Comparison of ENCODE assay signal across 16 cellular contexts in the genomic region with DNA sequence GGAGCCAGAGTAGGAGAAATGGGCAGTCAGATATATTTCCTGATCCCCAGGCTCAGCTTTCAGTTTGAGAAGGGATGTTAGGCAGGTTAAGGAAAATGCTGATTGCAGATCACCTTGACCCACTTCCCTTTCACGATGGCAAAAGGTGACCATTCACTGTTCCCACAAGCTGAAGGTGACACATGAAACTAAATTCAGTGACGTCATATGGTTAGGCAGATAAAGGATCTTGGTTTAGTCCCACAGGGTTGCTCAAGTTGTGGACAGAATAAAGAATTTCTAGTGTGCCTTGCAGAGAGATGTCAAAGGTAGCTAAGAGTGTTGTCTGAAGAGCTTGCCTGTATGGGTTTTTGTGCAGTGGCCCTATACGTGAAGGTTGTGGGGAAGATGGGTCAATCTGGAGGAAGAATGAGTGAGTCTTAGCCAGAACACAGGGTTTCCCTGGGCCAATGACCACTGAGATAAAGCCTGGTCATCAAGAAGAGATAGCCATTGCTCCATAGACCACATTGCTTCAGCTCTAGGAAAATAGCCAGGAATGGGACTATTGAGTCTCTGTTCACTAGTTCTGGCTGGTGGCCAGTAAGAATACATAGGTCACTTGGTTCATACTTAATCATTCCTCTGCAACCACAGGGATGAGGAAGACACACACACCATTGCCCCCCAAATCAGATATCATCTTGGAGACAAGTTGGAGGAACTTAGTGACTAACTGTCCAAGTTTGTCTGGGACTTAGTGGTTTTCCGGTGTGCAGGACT.
A peak's percentile ranks its signal among the peaks of the same experiment; 100 is the strongest.
DNase-seq lines count a peak whose midpoint lies in the region; ATAC-seq and TF ChIP-seq lines count a peak whose summit lies in the region.
"Had no signal": no experiment of that assay in that cellular context is flagged by ENCODE, and none has a peak within 500 bp of the region (broad histone marks: within the 10 kb centered on the region; RNA-seq: fewer than 3 reads in every experiment).

No MANE protein-coding gene starts in this region.

- no peaks in the 10 kb centered on the region for H3K4me1 Mint-ChIP-seq in CD8-positive, alpha-beta T cell (ENCODE audit: low read depth)
- H3K4me1 Mint-ChIP-seq: activated B cell treated with CpG ODN at 0.5 μM for 24 hours; activated naive CD4-positive, alpha-beta T cell treated with anti-CD3 and anti-CD28 coated beads, Interleukin-2, amount 50 U/mL, for 24 hours; stimulated activated naive CD8-positive, alpha-beta T cell treated with anti-CD3 and anti-CD28 coated beads, Interleukin-15, amount 100 ng/mL, for 72 hours had no signal

- TF ChIP-seq CTCF in HFF-Myc (IDR thresholded peaks at IDR 0.05; ENCODE audit: low read depth, low read length, missing control alignments) = no peak
- no peak for TF ChIP-seq CTCF in CD8-positive, alpha-beta T cell (IDR thresholded peaks at IDR 0.05)
- no peak for TF ChIP-seq CTCF in ascending aorta (IDR thresholded peaks at IDR 0.05)

- peak; percentile 42 for DNase-seq in HFF-Myc (ENCODE audit: extremely low read depth, low read depth)
- peak; percentile 9 for DNase-seq in astrocyte of the hippocampus (ENCODE audit: low read depth, low spot score)
- peak; percentile 83 for DNase-seq in iris pigment epithelial cell (ENCODE audit: low read depth)
- DNase-seq in stimulated activated CD4-positive, alpha-beta T cell treated with anti-CD3 and anti-CD28 coated beads, Interleukin-15, amount 100 ng/mL, for 24 hours = no peak
- no peak for DNase-seq in activated CD8-positive, alpha-beta memory T cell treated with anti-CD3 and anti-CD28 coated beads for 24 hours
- DNase-seq in CD8-positive, alpha-beta T cell = no peak
- DNase-seq in ascending aorta (ENCODE audit: low spot score in 2 of 2) = no peak
- DNase-seq: activated B cell treated with CpG ODN at 0.5 μM for 24 hours; NCI-H1105 treated with DMSO at 0.1 percent for 48 hours; NCI-H446 treated with DMSO at 0.1 percent for 48 hours; occipital lobe; stimulated activated naive CD8-positive, alpha-beta T cell treated with anti-CD3 and anti-CD28 coated beads, Interleukin-15, amount 100 ng/mL, for 72 hours had no signal

- H3K36me3 ChIP-seq in ACC112 (ENCODE audit: insufficient read depth, low read length) = no peaks in the 10 kb centered on the region
- no peaks in the 10 kb centered on the region for H3K36me3 ChIP-seq in CD8-positive, alpha-beta T cell (ENCODE audit: insufficient read depth, low read length)
- H3K36me3 ChIP-seq in ascending aorta = no peaks in the 10 kb centered on the region

- no peak overlapping the region for H3K27ac Mint-ChIP-seq in CD8-positive, alpha-beta T cell
- H3K27ac Mint-ChIP-seq: activated B cell treated with CpG ODN at 0.5 μM for 24 hours; activated naive CD4-positive, alpha-beta T cell treated with anti-CD3 and anti-CD28 coated beads, Interleukin-2, amount 50 U/mL, for 24 hours; stimulated activated naive CD8-positive, alpha-beta T cell treated with anti-CD3 and anti-CD28 coated beads, Interleukin-15, amount 100 ng/mL, for 72 hours had no signal

- H3K9me3 ChIP-seq in CD8-positive, alpha-beta T cell (ENCODE audit: low read length) = no peaks in the 10 kb centered on the region
- H3K9me3 ChIP-seq in ascending aorta = peaks cover 0 to 4% of the 10 kb centered on the region in 2 donors

- intact Hi-C loops in CD8-positive, alpha-beta T cell (cut with DNase I, micrococcal nuclease) = no loop called here
- intact Hi-C loops in ascending aorta (cut with DNase I) = no loop called here

- no peaks in the 10 kb centered on the region for H3K27me3 ChIP-seq in ACC112 (ENCODE audit: insufficient read depth, low read length)
- H3K27me3 ChIP-seq in CD8-positive, alpha-beta T cell (ENCODE audit: insufficient read depth, low read length) = no peaks in the 10 kb centered on the region
- no peaks in the 10 kb centered on the region for H3K27me3 ChIP-seq in ascending aorta

- H3K79me2 ChIP-seq in ACC112 (ENCODE audit: control insufficient read depth, insufficient read depth, low read length, unreplicated experiment) = no peaks in the 10 kb centered on the region

- no peaks in the 10 kb centered on the region for H3K36me3 Mint-ChIP-seq in CD8-positive, alpha-beta T cell

- H3K27me3 Mint-ChIP-seq in CD8-positive, alpha-beta T cell (ENCODE audit: low read depth) = peaks cover 14% of the 10 kb centered on the region

- POLR2A ChIA-PET in CD8-positive, alpha-beta T cell (lab: Charles Lee) = no interaction called here

- H3K4me1 ChIP-seq in ACC112 (ENCODE audit: control insufficient read depth, insufficient read depth, low read length, unreplicated experiment) = peaks cover 16% of the 10 kb centered on the region
- no peaks in the 10 kb centered on the region for H3K4me1 ChIP-seq in CD8-positive, alpha-beta T cell (ENCODE audit: insufficient read depth, low read length)
- H3K4me1 ChIP-seq in ascending aorta = no peaks in the 10 kb centered on the region

- peak overlapping the region; percentile 39; the same call in 1 of the 2 replicates for H3K27ac ChIP-seq in ACC112 (ENCODE audit: low read depth, low read length)
- no peak overlapping the region for H3K27ac ChIP-seq in CD8-positive, alpha-beta T cell (ENCODE audit: low read depth, low read length)
- H3K27ac ChIP-seq in ascending aorta = no peak overlapping the region
- H3K27ac ChIP-seq: coronary artery had no signal

- no peak for ATAC-seq in CD8-positive, alpha-beta T cell
- ATAC-seq: esophagus mucosa; stimulated activated naive CD8-positive, alpha-beta T cell treated with anti-CD3 and anti-CD28 coated beads, Interleukin-15, amount 100 ng/mL, for 72 hours had no signal

- no peak overlapping the region for H3K4me3 ChIP-seq in ACC112 (ENCODE audit: low read depth, low read length)
- no peak overlapping the region for H3K4me3 ChIP-seq in HFF-Myc (replicated peaks; ENCODE audit: low read depth, low read length)
- H3K4me3 ChIP-seq in CD8-positive, alpha-beta T cell (ENCODE audit: low read depth, low read length) = no peak overlapping the region
- H3K4me3 ChIP-seq in ascending aorta = no peak overlapping the region
- H3K4me3 ChIP-seq: coronary artery had no signal

- no peak overlapping the region for H3K4me3 Mint-ChIP-seq in CD8-positive, alpha-beta T cell
- H3K4me3 Mint-ChIP-seq: activated B cell treated with CpG ODN at 0.5 μM for 24 hours; activated naive CD4-positive, alpha-beta T cell treated with anti-CD3 and anti-CD28 coated beads, Interleukin-2, amount 50 U/mL, for 24 hours; stimulated activated naive CD8-positive, alpha-beta T cell treated with anti-CD3 and anti-CD28 coated beads, Interleukin-15, amount 100 ng/mL, for 72 hours had no signal

- CTCF ChIA-PET in CD8-positive, alpha-beta T cell (lab: Charles Lee) = interaction anchor here (0.6 kb wide), 1 partner anchor 707 kb away, joined by 3 read pairs; no protein-coding TSS in a partner anchor

- no peak overlapping the region for H2AFZ ChIP-seq in ACC112 (ENCODE audit: low read length, unreplicated experiment)

- H3K9me3 Mint-ChIP-seq in CD8-positive, alpha-beta T cell = peaks cover 20% of the 10 kb centered on the region

Comparison
In these comparisons a context has a peak if more than half of its experiments do, and no peak if none do; other contexts are left out.
1. DNase-seq: peak in HFF-Myc (single experiment), astrocyte of the hippocampus (single experiment) and iris pigment epithelial cell (single experiment); none in stimulated activated CD4-positive, alpha-beta T cell treated with anti-CD3 and anti-CD28 coated beads, Interleukin-15, amount 100 ng/mL, for 24 hours (single experiment), activated CD8-positive, alpha-beta memory T cell treated with anti-CD3 and anti-CD28 coated beads for 24 hours (single experiment), CD8-positive, alpha-beta T cell (0 of 7) and ascending aorta (0 of 2).